ENCODE assay signal across 1 cellular context in genomic region chr17:38885044-38885727, GRCh38.
TF ChIP-seq lines count a peak whose summit lies in the region.

No MANE protein-coding gene starts in this region.

TF ChIP-seq in HepG2, 621 proteins besides CTCF, POLR2A, EP300 and RAD21 (continued from another document and continues in another):
- no peak for TF ChIP-seq MEF2D (CRISPR knock-in tag; IDR thresholded peaks at IDR 0.05)
- no peak for TF ChIP-seq CC2D1A (CRISPR knock-in tag; IDR thresholded peaks at IDR 0.05)
- TF ChIP-seq ZBTB14 (CRISPR knock-in tag; IDR thresholded peaks at IDR 0.05) = no peak
- TF ChIP-seq HCFC1 (IDR thresholded peaks at IDR 0.05; ENCODE audit: low read depth, low read length) = no peak
- no peak for TF ChIP-seq MED13 (CRISPR knock-in tag; IDR thresholded peaks at IDR 0.05)
- no peak for TF ChIP-seq FOXJ3 (CRISPR knock-in tag; IDR thresholded peaks at IDR 0.05; ENCODE audit: borderline replicate concordance)
- TF ChIP-seq ZNF749 (CRISPR knock-in tag; IDR thresholded peaks at IDR 0.05; ENCODE audit: borderline replicate concordance) = no peak
- no peak for TF ChIP-seq DPF2 (CRISPR knock-in tag; IDR thresholded peaks at IDR 0.05; ENCODE audit: borderline replicate concordance, low read depth)
- TF ChIP-seq ZMYM4 (CRISPR knock-in tag; IDR thresholded peaks at IDR 0.05) = 0 out of 2 replicates have a peak, but pooled peaks have one; percentile 35
- TF ChIP-seq MXI1 (IDR thresholded peaks at IDR 0.05; ENCODE audit: borderline replicate concordance, low read depth, low read length) = peak; percentile 14; the same call in 1 of the 3 replicates
- no peak for TF ChIP-seq ZNF510 (CRISPR knock-in tag; IDR thresholded peaks at IDR 0.05; ENCODE audit: low read depth)
- TF ChIP-seq RFX3 (CRISPR knock-in tag; IDR thresholded peaks at IDR 0.05) = no peak
- peak; percentile 54; the same call in 1 of the 2 replicates for TF ChIP-seq MXD4 (CRISPR knock-in tag; IDR thresholded peaks at IDR 0.05)
- TF ChIP-seq, protein P1, sequence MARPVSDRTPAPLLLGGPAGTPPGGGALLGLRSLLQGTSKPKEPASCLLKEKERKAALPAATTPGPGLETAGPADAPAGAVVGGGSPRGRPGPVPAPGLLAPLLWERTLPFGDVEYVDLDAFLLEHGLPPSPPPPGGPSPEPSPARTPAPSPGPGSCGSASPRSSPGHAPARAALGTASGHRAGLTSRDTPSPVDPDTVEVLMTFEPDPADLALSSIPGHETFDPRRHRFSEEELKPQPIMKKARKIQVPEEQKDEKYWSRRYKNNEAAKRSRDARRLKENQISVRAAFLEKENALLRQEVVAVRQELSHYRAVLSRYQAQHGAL (CRISPR knock-in tag; IDR thresholded peaks at IDR 0.05; ENCODE audit: not compliant biosample characterization) = no peak
- TF ChIP-seq ZNF878 (CRISPR knock-in tag; IDR thresholded peaks at IDR 0.05) = no peak
- no peak for TF ChIP-seq RELA (CRISPR knock-in tag; IDR thresholded peaks at IDR 0.05)
- no peak for TF ChIP-seq STAT5B (CRISPR knock-in tag; IDR thresholded peaks at IDR 0.05)
- TF ChIP-seq, protein P2, sequence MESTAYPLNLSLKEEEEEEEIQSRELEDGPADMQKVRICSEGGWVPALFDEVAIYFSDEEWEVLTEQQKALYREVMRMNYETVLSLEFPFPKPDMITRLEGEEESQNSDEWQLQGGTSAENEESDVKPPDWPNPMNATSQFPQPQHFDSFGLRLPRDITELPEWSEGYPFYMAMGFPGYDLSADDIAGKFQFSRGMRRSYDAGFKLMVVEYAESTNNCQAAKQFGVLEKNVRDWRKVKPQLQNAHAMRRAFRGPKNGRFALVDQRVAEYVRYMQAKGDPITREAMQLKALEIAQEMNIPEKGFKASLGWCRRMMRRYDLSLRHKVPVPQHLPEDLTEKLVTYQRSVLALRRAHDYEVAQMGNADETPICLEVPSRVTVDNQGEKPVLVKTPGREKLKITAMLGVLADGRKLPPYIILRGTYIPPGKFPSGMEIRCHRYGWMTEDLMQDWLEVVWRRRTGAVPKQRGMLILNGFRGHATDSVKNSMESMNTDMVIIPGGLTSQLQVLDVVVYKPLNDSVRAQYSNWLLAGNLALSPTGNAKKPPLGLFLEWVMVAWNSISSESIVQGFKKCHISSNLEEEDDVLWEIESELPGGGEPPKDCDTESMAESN (CRISPR knock-in tag; conservative IDR thresholded peaks at IDR 0.05) = no peak
- no peak for TF ChIP-seq ZNF841 (CRISPR knock-in tag; IDR thresholded peaks at IDR 0.05; ENCODE audit: borderline replicate concordance)
- TF ChIP-seq HNF4G (IDR thresholded peaks at IDR 0.05; ENCODE audit: borderline replicate concordance, low read depth, low read length) = peak; percentile 86
- no peak; the same call in 1 of the 2 replicates for TF ChIP-seq HNF4G (CRISPR knock-in tag; IDR thresholded peaks at IDR 0.05; ENCODE audit: borderline replicate concordance, low read depth)
- TF ChIP-seq, protein P3, sequence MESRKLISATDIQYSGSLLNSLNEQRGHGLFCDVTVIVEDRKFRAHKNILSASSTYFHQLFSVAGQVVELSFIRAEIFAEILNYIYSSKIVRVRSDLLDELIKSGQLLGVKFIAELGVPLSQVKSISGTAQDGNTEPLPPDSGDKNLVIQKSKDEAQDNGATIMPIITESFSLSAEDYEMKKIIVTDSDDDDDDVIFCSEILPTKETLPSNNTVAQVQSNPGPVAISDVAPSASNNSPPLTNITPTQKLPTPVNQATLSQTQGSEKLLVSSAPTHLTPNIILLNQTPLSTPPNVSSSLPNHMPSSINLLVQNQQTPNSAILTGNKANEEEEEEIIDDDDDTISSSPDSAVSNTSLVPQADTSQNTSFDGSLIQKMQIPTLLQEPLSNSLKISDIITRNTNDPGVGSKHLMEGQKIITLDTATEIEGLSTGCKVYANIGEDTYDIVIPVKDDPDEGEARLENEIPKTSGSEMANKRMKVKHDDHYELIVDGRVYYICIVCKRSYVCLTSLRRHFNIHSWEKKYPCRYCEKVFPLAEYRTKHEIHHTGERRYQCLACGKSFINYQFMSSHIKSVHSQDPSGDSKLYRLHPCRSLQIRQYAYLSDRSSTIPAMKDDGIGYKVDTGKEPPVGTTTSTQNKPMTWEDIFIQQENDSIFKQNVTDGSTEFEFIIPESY (CRISPR knock-in tag; IDR thresholded peaks at IDR 0.05) = peak; percentile 84
- no peak for TF ChIP-seq ZNF496 (CRISPR knock-in tag; IDR thresholded peaks at IDR 0.05; ENCODE audit: insufficient replicate concordance)
- TF ChIP-seq TMF1 (CRISPR knock-in tag; IDR thresholded peaks at IDR 0.05; ENCODE audit: low read depth) = no peak
- no peak for TF ChIP-seq ZNF761 (CRISPR knock-in tag; conservative IDR thresholded peaks at IDR 0.05)
- TF ChIP-seq ZNF34 (CRISPR knock-in tag; IDR thresholded peaks at IDR 0.05; ENCODE audit: borderline replicate concordance) = no peak
- TF ChIP-seq MAZ (IDR thresholded peaks at IDR 0.05; ENCODE audit: borderline replicate concordance, low read depth, low read length) = no peak
- TF ChIP-seq MAZ (CRISPR knock-in tag; IDR thresholded peaks at IDR 0.05; ENCODE audit: low read depth) = no peak
- TF ChIP-seq, protein P4, sequence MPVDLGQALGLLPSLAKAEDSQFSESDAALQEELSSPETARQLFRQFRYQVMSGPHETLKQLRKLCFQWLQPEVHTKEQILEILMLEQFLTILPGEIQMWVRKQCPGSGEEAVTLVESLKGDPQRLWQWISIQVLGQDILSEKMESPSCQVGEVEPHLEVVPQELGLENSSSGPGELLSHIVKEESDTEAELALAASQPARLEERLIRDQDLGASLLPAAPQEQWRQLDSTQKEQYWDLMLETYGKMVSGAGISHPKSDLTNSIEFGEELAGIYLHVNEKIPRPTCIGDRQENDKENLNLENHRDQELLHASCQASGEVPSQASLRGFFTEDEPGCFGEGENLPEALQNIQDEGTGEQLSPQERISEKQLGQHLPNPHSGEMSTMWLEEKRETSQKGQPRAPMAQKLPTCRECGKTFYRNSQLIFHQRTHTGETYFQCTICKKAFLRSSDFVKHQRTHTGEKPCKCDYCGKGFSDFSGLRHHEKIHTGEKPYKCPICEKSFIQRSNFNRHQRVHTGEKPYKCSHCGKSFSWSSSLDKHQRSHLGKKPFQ (CRISPR knock-in tag; IDR thresholded peaks at IDR 0.05; ENCODE audit: insufficient replicate concordance) = no peak
- TF ChIP-seq MXD1 (CRISPR knock-in tag; IDR thresholded peaks at IDR 0.05) = no peak
- TF ChIP-seq KLF11 (CRISPR knock-in tag; IDR thresholded peaks at IDR 0.05) = no peak
- no peak for TF ChIP-seq SMARCE1 (IDR thresholded peaks at IDR 0.05; ENCODE audit: borderline replicate concordance)
- no peak for TF ChIP-seq ZNF136 (CRISPR knock-in tag; IDR thresholded peaks at IDR 0.05; ENCODE audit: low read depth)
- TF ChIP-seq ZBTB3 (CRISPR knock-in tag; IDR thresholded peaks at IDR 0.05; ENCODE audit: borderline replicate concordance, low read depth) = no peak; the same call in 1 of the 2 replicates
- TF ChIP-seq, protein P5, sequence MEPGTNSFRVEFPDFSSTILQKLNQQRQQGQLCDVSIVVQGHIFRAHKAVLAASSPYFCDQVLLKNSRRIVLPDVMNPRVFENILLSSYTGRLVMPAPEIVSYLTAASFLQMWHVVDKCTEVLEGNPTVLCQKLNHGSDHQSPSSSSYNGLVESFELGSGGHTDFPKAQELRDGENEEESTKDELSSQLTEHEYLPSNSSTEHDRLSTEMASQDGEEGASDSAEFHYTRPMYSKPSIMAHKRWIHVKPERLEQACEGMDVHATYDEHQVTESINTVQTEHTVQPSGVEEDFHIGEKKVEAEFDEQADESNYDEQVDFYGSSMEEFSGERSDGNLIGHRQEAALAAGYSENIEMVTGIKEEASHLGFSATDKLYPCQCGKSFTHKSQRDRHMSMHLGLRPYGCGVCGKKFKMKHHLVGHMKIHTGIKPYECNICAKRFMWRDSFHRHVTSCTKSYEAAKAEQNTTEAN (CRISPR knock-in tag; conservative IDR thresholded peaks at IDR 0.05) = no peak
- TF ChIP-seq ZFP37 (CRISPR knock-in tag; IDR thresholded peaks at IDR 0.05; ENCODE audit: borderline replicate concordance) = no peak
- TF ChIP-seq ZSCAN29 (CRISPR knock-in tag; conservative IDR thresholded peaks at IDR 0.05) = no peak
- TF ChIP-seq, protein P6, sequence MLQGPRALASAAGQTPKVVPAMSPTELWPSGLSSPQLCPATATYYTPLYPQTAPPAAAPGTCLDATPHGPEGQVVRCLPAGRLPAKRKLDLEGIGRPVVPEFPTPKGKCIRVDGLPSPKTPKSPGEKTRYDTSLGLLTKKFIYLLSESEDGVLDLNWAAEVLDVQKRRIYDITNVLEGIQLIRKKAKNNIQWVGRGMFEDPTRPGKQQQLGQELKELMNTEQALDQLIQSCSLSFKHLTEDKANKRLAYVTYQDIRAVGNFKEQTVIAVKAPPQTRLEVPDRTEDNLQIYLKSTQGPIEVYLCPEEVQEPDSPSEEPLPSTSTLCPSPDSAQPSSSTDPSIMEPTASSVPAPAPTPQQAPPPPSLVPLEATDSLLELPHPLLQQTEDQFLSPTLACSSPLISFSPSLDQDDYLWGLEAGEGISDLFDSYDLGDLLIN (CRISPR knock-in tag; IDR thresholded peaks at IDR 0.05; ENCODE audit: borderline replicate concordance) = no peak
- no peak for TF ChIP-seq EEA1 (CRISPR knock-in tag; IDR thresholded peaks at IDR 0.05; ENCODE audit: borderline replicate concordance)
- no peak for TF ChIP-seq ZNF143 (CRISPR knock-in tag; IDR thresholded peaks at IDR 0.05)
- TF ChIP-seq NCOA2 (CRISPR knock-in tag; IDR thresholded peaks at IDR 0.05) = 0 out of 2 replicates have a peak, but pooled peaks have one; percentile 9
- no peak for TF ChIP-seq MED8 (CRISPR knock-in tag; IDR thresholded peaks at IDR 0.05; ENCODE audit: insufficient replicate concordance)
- TF ChIP-seq MATR3 (CRISPR knock-in tag; IDR thresholded peaks at IDR 0.05) = no peak
- TF ChIP-seq ZNF224 (CRISPR knock-in tag; IDR thresholded peaks at IDR 0.05) = no peak
- TF ChIP-seq, protein P7, sequence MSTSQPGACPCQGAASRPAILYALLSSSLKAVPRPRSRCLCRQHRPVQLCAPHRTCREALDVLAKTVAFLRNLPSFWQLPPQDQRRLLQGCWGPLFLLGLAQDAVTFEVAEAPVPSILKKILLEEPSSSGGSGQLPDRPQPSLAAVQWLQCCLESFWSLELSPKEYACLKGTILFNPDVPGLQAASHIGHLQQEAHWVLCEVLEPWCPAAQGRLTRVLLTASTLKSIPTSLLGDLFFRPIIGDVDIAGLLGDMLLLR (CRISPR knock-in tag; IDR thresholded peaks at IDR 0.05) = no peak
- no peak for TF ChIP-seq ZNF367 (CRISPR knock-in tag; IDR thresholded peaks at IDR 0.05; ENCODE audit: borderline replicate concordance)
- no peak for TF ChIP-seq NR1H2 (CRISPR knock-in tag; IDR thresholded peaks at IDR 0.05; ENCODE audit: borderline replicate concordance, low read depth)
- 0 out of 2 replicates have a peak, but pooled peaks have one; percentile 7 for TF ChIP-seq NR2F6 (IDR thresholded peaks at IDR 0.05)
- TF ChIP-seq NR2F6 (CRISPR knock-in tag; IDR thresholded peaks at IDR 0.05) = peak; percentile 38; the same call in 1 of the 2 replicates
- TF ChIP-seq, protein P8, sequence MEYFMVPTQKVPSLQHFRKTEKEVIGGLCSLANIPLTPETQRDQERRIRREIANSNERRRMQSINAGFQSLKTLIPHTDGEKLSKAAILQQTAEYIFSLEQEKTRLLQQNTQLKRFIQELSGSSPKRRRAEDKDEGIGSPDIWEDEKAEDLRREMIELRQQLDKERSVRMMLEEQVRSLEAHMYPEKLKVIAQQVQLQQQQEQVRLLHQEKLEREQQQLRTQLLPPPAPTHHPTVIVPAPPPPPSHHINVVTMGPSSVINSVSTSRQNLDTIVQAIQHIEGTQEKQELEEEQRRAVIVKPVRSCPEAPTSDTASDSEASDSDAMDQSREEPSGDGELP (IDR thresholded peaks at IDR 0.05; ENCODE audit: borderline replicate concordance, low read depth) = peak; percentile 99
- no peak for TF ChIP-seq ARNT2 (CRISPR knock-in tag; IDR thresholded peaks at IDR 0.05; ENCODE audit: low read depth)
- no peak for TF ChIP-seq KAT7 (CRISPR knock-in tag; IDR thresholded peaks at IDR 0.05; ENCODE audit: borderline replicate concordance)
- TF ChIP-seq MIER3 (CRISPR knock-in tag; IDR thresholded peaks at IDR 0.05; ENCODE audit: borderline replicate concordance) = no peak
- TF ChIP-seq ZNF484 (CRISPR knock-in tag; IDR thresholded peaks at IDR 0.05; ENCODE audit: borderline replicate concordance, low read depth) = no peak
- TF ChIP-seq ZNF614 (CRISPR knock-in tag; IDR thresholded peaks at IDR 0.05; ENCODE audit: borderline replicate concordance) = no peak
- no peak for TF ChIP-seq ZFY (CRISPR knock-in tag; IDR thresholded peaks at IDR 0.05)
- no peak for TF ChIP-seq PRMT3 (CRISPR knock-in tag; IDR thresholded peaks at IDR 0.05; ENCODE audit: borderline replicate concordance, low read depth)
- TF ChIP-seq RBFOX2 (IDR thresholded peaks at IDR 0.05; ENCODE audit: low read depth, low read length) = no peak
- TF ChIP-seq, protein P9, sequence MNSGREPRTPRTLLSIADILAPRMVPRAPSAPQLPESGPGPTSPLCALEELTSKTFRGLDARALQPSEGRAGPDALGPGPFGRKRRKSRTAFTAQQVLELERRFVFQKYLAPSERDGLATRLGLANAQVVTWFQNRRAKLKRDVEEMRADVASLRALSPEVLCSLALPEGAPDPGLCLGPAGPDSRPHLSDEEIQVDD (CRISPR knock-in tag; IDR thresholded peaks at IDR 0.05; ENCODE audit: borderline replicate concordance) = no peak
